In the genomic region with DNA sequence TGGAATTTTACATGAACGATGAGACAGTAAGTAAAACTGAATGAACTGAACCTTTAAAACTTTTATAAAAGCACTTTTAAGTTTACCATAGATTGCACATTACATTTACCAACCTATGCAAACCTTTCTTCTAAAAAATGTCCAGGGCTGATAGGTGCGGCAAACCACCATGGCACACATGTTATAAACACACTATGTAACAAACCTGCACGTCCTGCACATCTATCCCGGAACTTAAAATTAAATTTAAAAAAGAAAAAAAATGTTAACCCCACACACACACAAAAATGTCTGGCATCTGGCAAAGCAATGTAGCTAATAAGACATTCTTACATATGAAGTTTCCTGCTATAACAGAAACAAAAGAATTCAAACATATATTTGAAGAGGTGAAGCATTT, we compare ENCODE assay signal across 2 cellular contexts.
TF ChIP-seq lines count a peak whose summit lies in the region.

No MANE protein-coding gene starts in this region.

TF ChIP-seq in liver, 16 proteins besides CTCF, POLR2A, EP300 and RAD21:
- TF ChIP-seq, protein P1, sequence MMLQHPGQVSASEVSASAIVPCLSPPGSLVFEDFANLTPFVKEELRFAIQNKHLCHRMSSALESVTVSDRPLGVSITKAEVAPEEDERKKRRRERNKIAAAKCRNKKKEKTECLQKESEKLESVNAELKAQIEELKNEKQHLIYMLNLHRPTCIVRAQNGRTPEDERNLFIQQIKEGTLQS (IDR thresholded peaks at IDR 0.05), result no peak
- TF ChIP-seq HNF4A (conservative IDR thresholded peaks at IDR 0.05), result no peak
- TF ChIP-seq, protein P2, sequence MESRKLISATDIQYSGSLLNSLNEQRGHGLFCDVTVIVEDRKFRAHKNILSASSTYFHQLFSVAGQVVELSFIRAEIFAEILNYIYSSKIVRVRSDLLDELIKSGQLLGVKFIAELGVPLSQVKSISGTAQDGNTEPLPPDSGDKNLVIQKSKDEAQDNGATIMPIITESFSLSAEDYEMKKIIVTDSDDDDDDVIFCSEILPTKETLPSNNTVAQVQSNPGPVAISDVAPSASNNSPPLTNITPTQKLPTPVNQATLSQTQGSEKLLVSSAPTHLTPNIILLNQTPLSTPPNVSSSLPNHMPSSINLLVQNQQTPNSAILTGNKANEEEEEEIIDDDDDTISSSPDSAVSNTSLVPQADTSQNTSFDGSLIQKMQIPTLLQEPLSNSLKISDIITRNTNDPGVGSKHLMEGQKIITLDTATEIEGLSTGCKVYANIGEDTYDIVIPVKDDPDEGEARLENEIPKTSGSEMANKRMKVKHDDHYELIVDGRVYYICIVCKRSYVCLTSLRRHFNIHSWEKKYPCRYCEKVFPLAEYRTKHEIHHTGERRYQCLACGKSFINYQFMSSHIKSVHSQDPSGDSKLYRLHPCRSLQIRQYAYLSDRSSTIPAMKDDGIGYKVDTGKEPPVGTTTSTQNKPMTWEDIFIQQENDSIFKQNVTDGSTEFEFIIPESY (IDR thresholded peaks at IDR 0.05), result no peak
- TF ChIP-seq SP1 (IDR thresholded peaks at IDR 0.05), result no peak
- no peak for TF ChIP-seq NR2F2 (IDR thresholded peaks at IDR 0.05)
- TF ChIP-seq EGR1 (IDR thresholded peaks at IDR 0.05; ENCODE audit: low read depth in 2 of 2), result no peak
- TF ChIP-seq JUND (IDR thresholded peaks at IDR 0.05), result no peak
- no peak for TF ChIP-seq TAF1 (conservative IDR thresholded peaks at IDR 0.05)
- no peak for TF ChIP-seq YY1 (IDR thresholded peaks at IDR 0.05)
- TF ChIP-seq FOXA2 (IDR thresholded peaks at IDR 0.05), result no peak
- no peak for TF ChIP-seq FOXA1 (IDR thresholded peaks at IDR 0.05)
- no peak for TF ChIP-seq HNF4G (IDR thresholded peaks at IDR 0.05)
- TF ChIP-seq, protein P3, sequence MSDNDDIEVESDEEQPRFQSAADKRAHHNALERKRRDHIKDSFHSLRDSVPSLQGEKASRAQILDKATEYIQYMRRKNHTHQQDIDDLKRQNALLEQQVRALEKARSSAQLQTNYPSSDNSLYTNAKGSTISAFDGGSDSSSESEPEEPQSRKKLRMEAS (IDR thresholded peaks at IDR 0.05), result no peak
- no peak for TF ChIP-seq GABPA (IDR thresholded peaks at IDR 0.05 in 1 of 2, conservative IDR thresholded peaks at IDR 0.05 in 1 of 2)
- TF ChIP-seq, protein P4, sequence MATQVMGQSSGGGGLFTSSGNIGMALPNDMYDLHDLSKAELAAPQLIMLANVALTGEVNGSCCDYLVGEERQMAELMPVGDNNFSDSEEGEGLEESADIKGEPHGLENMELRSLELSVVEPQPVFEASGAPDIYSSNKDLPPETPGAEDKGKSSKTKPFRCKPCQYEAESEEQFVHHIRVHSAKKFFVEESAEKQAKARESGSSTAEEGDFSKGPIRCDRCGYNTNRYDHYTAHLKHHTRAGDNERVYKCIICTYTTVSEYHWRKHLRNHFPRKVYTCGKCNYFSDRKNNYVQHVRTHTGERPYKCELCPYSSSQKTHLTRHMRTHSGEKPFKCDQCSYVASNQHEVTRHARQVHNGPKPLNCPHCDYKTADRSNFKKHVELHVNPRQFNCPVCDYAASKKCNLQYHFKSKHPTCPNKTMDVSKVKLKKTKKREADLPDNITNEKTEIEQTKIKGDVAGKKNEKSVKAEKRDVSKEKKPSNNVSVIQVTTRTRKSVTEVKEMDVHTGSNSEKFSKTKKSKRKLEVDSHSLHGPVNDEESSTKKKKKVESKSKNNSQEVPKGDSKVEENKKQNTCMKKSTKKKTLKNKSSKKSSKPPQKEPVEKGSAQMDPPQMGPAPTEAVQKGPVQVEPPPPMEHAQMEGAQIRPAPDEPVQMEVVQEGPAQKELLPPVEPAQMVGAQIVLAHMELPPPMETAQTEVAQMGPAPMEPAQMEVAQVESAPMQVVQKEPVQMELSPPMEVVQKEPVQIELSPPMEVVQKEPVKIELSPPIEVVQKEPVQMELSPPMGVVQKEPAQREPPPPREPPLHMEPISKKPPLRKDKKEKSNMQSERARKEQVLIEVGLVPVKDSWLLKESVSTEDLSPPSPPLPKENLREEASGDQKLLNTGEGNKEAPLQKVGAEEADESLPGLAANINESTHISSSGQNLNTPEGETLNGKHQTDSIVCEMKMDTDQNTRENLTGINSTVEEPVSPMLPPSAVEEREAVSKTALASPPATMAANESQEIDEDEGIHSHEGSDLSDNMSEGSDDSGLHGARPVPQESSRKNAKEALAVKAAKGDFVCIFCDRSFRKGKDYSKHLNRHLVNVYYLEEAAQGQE (IDR thresholded peaks at IDR 0.05), result no peak
- no peak for TF ChIP-seq RXRA (IDR thresholded peaks at IDR 0.05)

TF ChIP-seq in HepG2, 621 proteins besides CTCF, POLR2A, EP300 and RAD21:
- TF ChIP-seq CREB1 (IDR thresholded peaks at IDR 0.05) (no peak), CREB1 (CRISPR knock-in tag; IDR thresholded peaks at IDR 0.05) (no peak), SSRP1 (CRISPR knock-in tag; IDR thresholded peaks at IDR 0.05) (no peak), RCOR2 (CRISPR knock-in tag; IDR thresholded peaks at IDR 0.05) (no peak), ZNF777 (CRISPR knock-in tag; IDR thresholded peaks at IDR 0.05) (no peak), PAWR (CRISPR knock-in tag; IDR thresholded peaks at IDR 0.05; ENCODE audit: borderline replicate concordance) (no peak)
- TF ChIP-seq, protein P5, sequence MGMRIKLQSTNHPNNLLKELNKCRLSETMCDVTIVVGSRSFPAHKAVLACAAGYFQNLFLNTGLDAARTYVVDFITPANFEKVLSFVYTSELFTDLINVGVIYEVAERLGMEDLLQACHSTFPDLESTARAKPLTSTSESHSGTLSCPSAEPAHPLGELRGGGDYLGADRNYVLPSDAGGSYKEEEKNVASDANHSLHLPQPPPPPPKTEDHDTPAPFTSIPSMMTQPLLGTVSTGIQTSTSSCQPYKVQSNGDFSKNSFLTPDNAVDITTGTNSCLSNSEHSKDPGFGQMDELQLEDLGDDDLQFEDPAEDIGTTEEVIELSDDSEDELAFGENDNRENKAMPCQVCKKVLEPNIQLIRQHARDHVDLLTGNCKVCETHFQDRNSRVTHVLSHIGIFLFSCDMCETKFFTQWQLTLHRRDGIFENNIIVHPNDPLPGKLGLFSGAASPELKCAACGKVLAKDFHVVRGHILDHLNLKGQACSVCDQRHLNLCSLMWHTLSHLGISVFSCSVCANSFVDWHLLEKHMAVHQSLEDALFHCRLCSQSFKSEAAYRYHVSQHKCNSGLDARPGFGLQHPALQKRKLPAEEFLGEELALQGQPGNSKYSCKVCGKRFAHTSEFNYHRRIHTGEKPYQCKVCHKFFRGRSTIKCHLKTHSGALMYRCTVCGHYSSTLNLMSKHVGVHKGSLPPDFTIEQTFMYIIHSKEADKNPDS (CRISPR knock-in tag; IDR thresholded peaks at IDR 0.05), result no peak
